8 cellular contexts compared by ENCODE assay signal in genomic region chr19:38335949-38336637, GRCh38. TPM values are rescaled to one million over a fixed set of nuclear protein-coding genes. Genes with fewer than 3 reads are reported as not detected.
DNase-seq lines count a peak whose midpoint lies in the region; ATAC-seq and TF ChIP-seq lines count a peak whose summit lies in the region.

No MANE protein-coding gene starts in this region.

- H3K27me3 ChIP-seq in spleen (replicated peaks in 1 of 7): no peaks in the 10 kb centered on the region

- peaks cover 17% of the 10 kb centered on the region for H3K36me3 Mint-ChIP-seq in activated B cell treated with CpG ODN at 0.5 μM for 24 hours (ENCODE audit: low read depth)

- peak; percentile 64 for DNase-seq in AG09309 (ENCODE audit: low read depth)
- peak; percentile 96 for DNase-seq in NCI-H226
- peak; percentile 91 for DNase-seq in activated B cell treated with CpG ODN at 0.5 μM for 24 hours
- peak; percentile 95 to 97 for DNase-seq in cardiac fibroblast (ENCODE audit: low read depth in 2 of 2)
- peak; percentile 97 for DNase-seq in iris pigment epithelial cell (ENCODE audit: low read depth)
- DNase-seq in spleen: peak; percentile 98

- POLR2A ChIA-PET in activated B cell treated with CpG ODN at 0.5 μM for 24 hours (lab: Charles Lee): interaction anchor here (0.7 to 2.8 kb wide), 14 partner anchors 26 to 1068 kb away, joined by 3 to 82 read pairs (median 7); partner anchors contain the start of genes FAM98C, GGN, PSMD8 and SPINT2

- H3K27ac ChIP-seq in spleen: peak overlapping the region; percentile 76 to 98 (median 96)

- H3K27me3 Mint-ChIP-seq in activated B cell treated with CpG ODN at 0.5 μM for 24 hours: no peaks in the 10 kb centered on the region

- peak overlapping the region; percentile 67 for H3K4me3 ChIP-seq in AG09309 (ENCODE audit: control insufficient read depth, low read depth, low read length)
- peak overlapping the region; percentile 80 to 89 for H3K4me3 ChIP-seq in cardiac fibroblast (replicated peaks in 1 of 2; ENCODE audit: low read depth in 2 of 2, low read length in 2 of 2)
- H3K4me3 ChIP-seq in spleen: peak overlapping the region; percentile 57 to 93 (median 80)

- ATAC-seq in GM19023 (IDR thresholded peaks at IDR 0.05; ENCODE audit: unreplicated experiment) (peak; percentile 70), HG03175 (IDR thresholded peaks at IDR 0.05; ENCODE audit: unreplicated experiment) (peak; percentile 68), activated B cell treated with CpG ODN at 0.5 μM for 24 hours (ENCODE audit: low read depth) (peak; percentile 64)

- H3K9me3 ChIP-seq in spleen: no peaks in the 10 kb centered on the region

- CTCF ChIA-PET in activated B cell treated with CpG ODN at 0.5 μM for 24 hours (lab: Charles Lee): interaction anchor here (0.7 to 3.4 kb wide), 10 partner anchors 38 to 542 kb away, joined by 3 to 16 read pairs (median 7); partner anchors contain the start of genes EIF3K, GGN, PSMD8 and RINL

- peak overlapping the region; percentile 91 for H3K4me3 Mint-ChIP-seq in activated B cell treated with CpG ODN at 0.5 μM for 24 hours

- TF ChIP-seq CTCF in AG09309 (IDR thresholded peaks at IDR 0.05; ENCODE audit: control insufficient read depth, insufficient read depth, low read depth, low read length, missing control alignments): no peak
- TF ChIP-seq CTCF in activated B cell treated with CpG ODN at 0.5 μM for 24 hours (IDR thresholded peaks at IDR 0.05): no peak
- no peak for TF ChIP-seq CTCF in cardiac fibroblast (IDR thresholded peaks at IDR 0.05; ENCODE audit: low read depth, low read length)
- peak in 1 of 11 experiments; percentile 9 for TF ChIP-seq CTCF in spleen (IDR thresholded peaks at IDR 0.05 in 8 of 11, conservative IDR thresholded peaks at IDR 0.05 in 3 of 11)

- no peaks in the 10 kb centered on the region for H3K9me3 Mint-ChIP-seq in activated B cell treated with CpG ODN at 0.5 μM for 24 hours

- H3K4me1 Mint-ChIP-seq in activated B cell treated with CpG ODN at 0.5 μM for 24 hours: peaks cover 8% of the 10 kb centered on the region

- WGBS in spleen, 5 donors: 0 to 1% (median 1%) methylated on average over 50 to 52 of the region's 52 CpGs

- H3K4me1 ChIP-seq in spleen: peaks cover 7 to 29% (median 21%) of the 10 kb centered on the region in 6 donors

- H3K27ac Mint-ChIP-seq in activated B cell treated with CpG ODN at 0.5 μM for 24 hours: peak overlapping the region; percentile 97

- TF ChIP-seq POLR2A in spleen (IDR thresholded peaks at IDR 0.05): peak in 1 of 3 donors; percentile 24

- H3K36me3 ChIP-seq in spleen: peaks cover 0 to 38% (median 0%) of the 10 kb centered on the region in 6 donors

- intact Hi-C loops in activated B cell treated with CpG ODN at 0.5 μM for 24 hours (cut with micrococcal nuclease): loop anchor here (1.0 to 5.0 kb wide), 15 partner anchors 20 to 594 kb away; partner anchors contain the start of genes EIF3K, FAM98C, GGN and MRPS12
- intact Hi-C loops in spleen (cut with DNase I; ENCODE audit: low total_unique reads): loop anchor here (5.0 kb wide), 1 partner anchor 36 kb away; the partner anchor contains the start of gene PSMD8

RNA-seq across cellular contexts. Expression of gene CATSPERG, which starts 0.5 kb away (rescaled TPM):
- total RNA-seq in activated B cell treated with CpG ODN at 0.5 μM for 24 hours (11.8 and 22.8 TPM in 2 replicates), spleen (10 to 100 TPM in 2 of 7 donors, 1 to 10 TPM in 5; 4.0 to 10.7 (median 7.4) TPM)
- 1 to 10 TPM; 1.8 to 4.4 (median 1.9) TPM for polyA plus RNA-seq in spleen

RNA-seq across cellular contexts. Expression of gene KCNK6, which starts 16.4 kb away (rescaled TPM):
- 3.2 and 4.7 TPM in 2 replicates for total RNA-seq in activated B cell treated with CpG ODN at 0.5 μM for 24 hours
- 10 to 100 TPM; 11.8 to 25.9 (median 17.8) TPM for total RNA-seq in spleen
- 1 to 10 TPM; 3.8 to 9.3 (median 4.5) TPM for polyA plus RNA-seq in spleen

RNA-seq across cellular contexts. Expression of gene YIF1B, which starts 20.3 kb away (rescaled TPM):
- total RNA-seq in activated B cell treated with CpG ODN at 0.5 μM for 24 hours: 28.7 and 30.1 TPM in 2 replicates
- total RNA-seq in spleen: 10 to 100 TPM; 31.4 to 40.6 (median 38.4) TPM
- polyA plus RNA-seq in spleen: 10 to 100 TPM; 41.2 to 56.7 (median 46.6) TPM

RNA-seq across cellular contexts. Expression of gene C19orf33, which starts 32.0 kb away (rescaled TPM):
- 0.58 TPM in 1 of 2 replicates, not detected in the other for total RNA-seq in activated B cell treated with CpG ODN at 0.5 μM for 24 hours
- 1 to 10 TPM in 5 of 7 donors, not detected in 2; 3.2 to 6.1 (median 4.1) TPM for total RNA-seq in spleen
- polyA plus RNA-seq in spleen: 10 to 100 TPM; 11.0 to 53.6 (median 11.2) TPM

RNA-seq across cellular contexts. Expression of gene PSMD8, which starts 38.3 kb away (rescaled TPM):
- total RNA-seq in activated B cell treated with CpG ODN at 0.5 μM for 24 hours: 134 and 138 TPM in 2 replicates
- 100 to 1,000 TPM in 3 of 7 donors, 10 to 100 TPM in 4; 80.1 to 144 (median 85.1) TPM for total RNA-seq in spleen
- polyA plus RNA-seq in spleen: 10 to 100 TPM; 39.0 to 68.1 (median 64.2) TPM

Comparison
In these comparisons a context has a peak if more than half of its experiments do, and no peak if none do; other contexts are left out.
1. Peak in every context shown above with its lines: DNase-seq, ATAC-seq, H3K4me3 ChIP-seq and H3K27ac ChIP-seq.